9 cellular contexts compared by ENCODE assay signal in genomic region chr20:63893999-63894357, GRCh38. TPM values are rescaled to one million over a fixed set of nuclear protein-coding genes. Genes with fewer than 3 reads are reported as not detected.
DNase-seq lines count a peak whose midpoint lies in the region; ATAC-seq, FAIRE-seq and TF ChIP-seq lines count a peak whose summit lies in the region.
"Had no signal": no experiment of that assay in that cellular context is flagged by ENCODE, and none has a peak within 500 bp of the region (broad histone marks: within the 10 kb centered on the region; RNA-seq: fewer than 3 reads in every experiment).

No MANE protein-coding gene starts in this region.

- no peak overlapping the region for H3K4me3 ChIP-seq in CD8-positive, alpha-beta memory T cell (ENCODE audit: low read length)
- H3K4me3 ChIP-seq in endothelial cell of umbilical vein (replicated peaks in 1 of 3; ENCODE audit: insufficient read depth in 1 of 3, low read depth in 1 of 3, low read length in 3 of 3) (no peak overlapping the region), osteoblast (ENCODE audit: insufficient read depth, low read length) (peak overlapping the region; percentile 81)

- H3K79me2 ChIP-seq in endothelial cell of umbilical vein (ENCODE audit: control insufficient read depth, insufficient read depth, low read length): peaks cover 37% of the 10 kb centered on the region
- peaks cover 43% of the 10 kb centered on the region for H3K79me2 ChIP-seq in osteoblast (ENCODE audit: insufficient read depth, low read length)

- H4K20me1 ChIP-seq in endothelial cell of umbilical vein (replicated peaks; ENCODE audit: control insufficient read depth, extremely low read depth, insufficient read depth, low read length) (peaks cover 10% of the 10 kb centered on the region), osteoblast (ENCODE audit: insufficient read depth, low read length) (peaks cover 50% of the 10 kb centered on the region)

- intact Hi-C loops in endothelial cell of umbilical vein (cut with micrococcal nuclease): loop anchor here (1.0 to 10.0 kb wide), 3 partner anchors 21 to 161 kb away; partner anchors contain the start of gene TPD52L2

- H3K36me3 ChIP-seq in CD8-positive, alpha-beta memory T cell (ENCODE audit: insufficient read depth, low read length): peaks cover 10% of the 10 kb centered on the region
- H3K36me3 ChIP-seq in endothelial cell of umbilical vein (ENCODE audit: control insufficient read depth in 2 of 2, extremely low read depth in 1 of 2, insufficient read depth in 2 of 2, low read length in 2 of 2) (peaks cover 15 to 32% of the 10 kb centered on the region in 2 experiments), osteoblast (ENCODE audit: insufficient read depth, low read length) (peaks cover 44% of the 10 kb centered on the region)

- no peaks in the 10 kb centered on the region for H3K9me1 ChIP-seq in endothelial cell of umbilical vein (replicated peaks; ENCODE audit: control insufficient read depth, extremely low read depth, insufficient read depth, low read length)

- no TSS peak for BruUV-seq in endothelial cell of umbilical vein (replicated peaks; lab: Mats Ljungman, UMichigan)

- dilution Hi-C loops in endothelial cell of umbilical vein (cut with MboI; ENCODE audit: extremely low pct_ligation_motif_present, low sequenced_read_pairs): no loop called here

- no peak for DNase-seq in CD8-positive, alpha-beta memory T cell
- peak; percentile 13 for DNase-seq in RPMI7951 (ENCODE audit: low read depth)
- DNase-seq in endothelial cell of umbilical vein (ENCODE audit: low read depth, low spot score): peak; percentile 9
- DNase-seq in osteoblast (ENCODE audit: insufficient read length, low spot score, missing footprints): no peak
- no peak for DNase-seq in NAMALWA (ENCODE audit: low spot score)
- no peak for DNase-seq in superior temporal gyrus (ENCODE audit: extremely low spot score)

- H3K9ac ChIP-seq in endothelial cell of umbilical vein (replicated peaks; ENCODE audit: extremely low read depth, insufficient read depth, low read length): no peak overlapping the region

- H3K27me3 Mint-ChIP-seq in CD8-positive, alpha-beta memory T cell: no peaks in the 10 kb centered on the region

- H3K4me1 ChIP-seq in CD8-positive, alpha-beta memory T cell (ENCODE audit: insufficient read depth, low read length): peaks cover 35% of the 10 kb centered on the region
- H3K4me1 ChIP-seq in endothelial cell of umbilical vein (ENCODE audit: control insufficient read depth, extremely low read depth, insufficient read depth, low read length) (peaks cover 14% of the 10 kb centered on the region), osteoblast (ENCODE audit: insufficient read depth, low read length) (peaks cover 21% of the 10 kb centered on the region)

- no peak for TF ChIP-seq POLR2A in endothelial cell of umbilical vein (IDR thresholded peaks at IDR 0.05; ENCODE audit: low read depth, low read length)

- H2AFZ ChIP-seq in endothelial cell of umbilical vein (ENCODE audit: low read depth, low read length) (peak overlapping the region; percentile 67), osteoblast (ENCODE audit: low read length) (no peak overlapping the region)

- no peaks in the 10 kb centered on the region for H3K9me3 Mint-ChIP-seq in CD8-positive, alpha-beta memory T cell

- H3K4me2 ChIP-seq in endothelial cell of umbilical vein (ENCODE audit: insufficient read depth, low read length) (no peak overlapping the region), osteoblast (ENCODE audit: insufficient read depth, low read length) (peak overlapping the region; percentile 93)

- POLR2A ChIA-PET in CD8-positive, alpha-beta memory T cell (lab: Charles Lee): interaction anchor here (0.9 kb wide), 2 partner anchors 18 to 38 kb away, joined by 3 read pairs; no protein-coding TSS in a partner anchor
- POLR2A ChIA-PET in endothelial cell of umbilical vein (lab: Charles Lee): no interaction called here

- H3K27ac ChIP-seq in CD8-positive, alpha-beta memory T cell (ENCODE audit: low read depth, low read length): no peak overlapping the region
- H3K27ac ChIP-seq in endothelial cell of umbilical vein (ENCODE audit: insufficient read depth, low read depth, low read length) (no peak overlapping the region), osteoblast (ENCODE audit: low read depth, low read length) (no peak overlapping the region)

- H3K4me1 Mint-ChIP-seq in CD8-positive, alpha-beta memory T cell: peaks cover 30 to 42% (median 39%) of the 10 kb centered on the region in 3 donors

- H3K9me3 ChIP-seq in CD8-positive, alpha-beta memory T cell (ENCODE audit: low read length): no peaks in the 10 kb centered on the region
- H3K9me3 ChIP-seq in endothelial cell of umbilical vein (replicated peaks; ENCODE audit: control insufficient read depth, insufficient read depth, low read length): no peaks in the 10 kb centered on the region
- no peaks in the 10 kb centered on the region for H3K9me3 ChIP-seq in osteoblast (ENCODE audit: low read depth, low read length)

- FAIRE-seq in endothelial cell of umbilical vein (lab: Jason Lieb, UNC): peak; percentile 52
- FAIRE-seq: GM18507 had no signal

- peak overlapping the region in 7 of 8 donors; percentile 27 to 90 (median 62) for H3K27ac Mint-ChIP-seq in CD8-positive, alpha-beta memory T cell

- no peak for ATAC-seq in GM18907 (IDR thresholded peaks at IDR 0.05; ENCODE audit: unreplicated experiment)
- no peak for ATAC-seq in HG03469 (IDR thresholded peaks at IDR 0.05; ENCODE audit: unreplicated experiment)

- TF ChIP-seq CTCF in endothelial cell of umbilical vein (IDR thresholded peaks at IDR 0.05; ENCODE audit: extremely low read depth in 1 of 2, insufficient read depth in 1 of 2, low read depth in 1 of 2, low read length in 2 of 2) (no peak), osteoblast (IDR thresholded peaks at IDR 0.05; ENCODE audit: extremely low read depth, low read depth, low read length) (no peak)

- H3K27me3 ChIP-seq in CD8-positive, alpha-beta memory T cell (ENCODE audit: insufficient read depth, low read length, poor library complexity, severe bottlenecking): no peaks in the 10 kb centered on the region
- H3K27me3 ChIP-seq in endothelial cell of umbilical vein (ENCODE audit: control insufficient read depth in 2 of 2, insufficient read depth in 2 of 2, low read length in 2 of 2) (no peaks in the 10 kb centered on the region), osteoblast (ENCODE audit: insufficient read depth, low read length) (no peaks in the 10 kb centered on the region)

- peak overlapping the region; percentile 75 to 88 (median 84) for H3K4me3 Mint-ChIP-seq in CD8-positive, alpha-beta memory T cell

- CTCF ChIA-PET in CD8-positive, alpha-beta memory T cell (lab: Charles Lee): interaction anchor here (0.9 to 3.1 kb wide), 2 partner anchors 28 to 80 kb away, joined by 3 to 9 read pairs; partner anchors contain the start of gene TPD52L2
- CTCF ChIA-PET in endothelial cell of umbilical vein (lab: Charles Lee): interaction anchor here (0.8 to 1.8 kb wide), 5 partner anchors 20 to 356 kb away, joined by 3 to 11 read pairs (median 5); partner anchors contain the start of gene LKAAEAR1

- H3K36me3 Mint-ChIP-seq in CD8-positive, alpha-beta memory T cell: peaks cover 0 to 49% (median 3%) of the 10 kb centered on the region in 3 donors

TF ChIP-seq in endothelial cell of umbilical vein, 7 proteins besides CTCF, POLR2A, EP300 and RAD21 (continues in another document):
- TF ChIP-seq JUN (IDR thresholded peaks at IDR 0.05; ENCODE audit: borderline replicate concordance, insufficient read depth, insufficient read length, low read depth) (no peak), GATA2 (IDR thresholded peaks at IDR 0.05; ENCODE audit: insufficient read depth, insufficient read length, low read depth, low read length) (no peak), EZH2 (IDR thresholded peaks at IDR 0.05; ENCODE audit: borderline replicate concordance, low read depth, low read length, severe bottlenecking) (no peak)

RNA-seq across cellular contexts. Expression of gene DNAJC5, which starts 0.9 kb away (rescaled TPM):
- total RNA-seq in CD8-positive, alpha-beta memory T cell: 10 to 100 TPM; 38.9 to 40.9 TPM
- polyA plus RNA-seq in CD8-positive, alpha-beta memory T cell: 8.3 TPM
- 29.3 and 37.1 TPM in 2 replicates for total RNA-seq in RPMI7951 (2014; rRNA removed; shearing (Covaris generic))
- total RNA-seq in endothelial cell of umbilical vein (58.7 and 60.3 TPM in 2 replicates), osteoblast (41.5 and 53.9 TPM in 2 replicates)
- polyA plus RNA-seq in endothelial cell of umbilical vein: 40.1 and 44.7 TPM in 2 replicates
- 33.6 and 38.3 TPM in 2 replicates for polyA plus RNA-seq in endothelial cell of umbilical vein (2011; cell fraction: cytosol; rRNA removed)
- polyA plus RNA-seq in endothelial cell of umbilical vein (2011; cell fraction: nucleus; rRNA removed): 37.7 and 41.4 TPM in 2 replicates
- 52.7 and 55.3 TPM in 2 replicates for polyA plus RNA-seq in endothelial cell of umbilical vein (2012)
- polyA minus RNA-seq in endothelial cell of umbilical vein: 66.9 and 75.0 TPM in 2 replicates
- 27.5 TPM for polyA minus RNA-seq in endothelial cell of umbilical vein (2011; cell fraction: cytosol; rRNA and poly(A)+ RNA removed)
- 22.1 and 24.6 TPM in 2 replicates for polyA minus RNA-seq in endothelial cell of umbilical vein (2011; cell fraction: nucleus; rRNA and poly(A)+ RNA removed)

RNA-seq across cellular contexts. Expression of gene TPD52L2, which starts 28.9 kb away (rescaled TPM):
- total RNA-seq in CD8-positive, alpha-beta memory T cell: 10 to 100 TPM; 60.0 to 64.4 TPM
- 72.1 TPM for polyA plus RNA-seq in CD8-positive, alpha-beta memory T cell
- total RNA-seq in RPMI7951 (2014; rRNA removed; shearing (Covaris generic)): 137 and 140 TPM in 2 replicates
- total RNA-seq in endothelial cell of umbilical vein (114 and 123 TPM in 2 replicates), osteoblast (99.6 and 115 TPM in 2 replicates)
- polyA plus RNA-seq in endothelial cell of umbilical vein: 142 and 151 TPM in 2 replicates
- 153 and 166 TPM in 2 replicates for polyA plus RNA-seq in endothelial cell of umbilical vein (2011; cell fraction: cytosol; rRNA removed)
- 111 and 114 TPM in 2 replicates for polyA plus RNA-seq in endothelial cell of umbilical vein (2011; cell fraction: nucleus; rRNA removed)
- polyA plus RNA-seq in endothelial cell of umbilical vein (2012): 140 and 153 TPM in 2 replicates
- 102 and 111 TPM in 2 replicates for polyA minus RNA-seq in endothelial cell of umbilical vein
- 112 TPM for polyA minus RNA-seq in endothelial cell of umbilical vein (2011; cell fraction: cytosol; rRNA and poly(A)+ RNA removed)
- polyA minus RNA-seq in endothelial cell of umbilical vein (2011; cell fraction: nucleus; rRNA and poly(A)+ RNA removed): 33.5 and 36.6 TPM in 2 replicates

RNA-seq across cellular contexts. Expression of gene ABHD16B, which starts 32.7 kb away (rescaled TPM):
- not detected for total RNA-seq in CD8-positive, alpha-beta memory T cell
- not detected for polyA plus RNA-seq in CD8-positive, alpha-beta memory T cell
- total RNA-seq in RPMI7951 (2014; rRNA removed; shearing (Covaris generic)): not detected in 2 replicates
- total RNA-seq in endothelial cell of umbilical vein: not detected in 2 replicates
- polyA plus RNA-seq in endothelial cell of umbilical vein: not detected in 2 replicates
- not detected in 2 replicates for polyA plus RNA-seq in endothelial cell of umbilical vein (2011; cell fraction: cytosol; rRNA removed)
- polyA plus RNA-seq in endothelial cell of umbilical vein (2011; cell fraction: nucleus; rRNA removed): not detected in 2 replicates
- polyA plus RNA-seq in endothelial cell of umbilical vein (2012): not detected in 2 replicates
- polyA minus RNA-seq in endothelial cell of umbilical vein: not detected in 2 replicates
- polyA minus RNA-seq in endothelial cell of umbilical vein (2011; cell fraction: cytosol; rRNA and poly(A)+ RNA removed): not detected
- polyA minus RNA-seq in endothelial cell of umbilical vein (2011; cell fraction: nucleus; rRNA and poly(A)+ RNA removed): not detected in 2 replicates
- total RNA-seq in osteoblast: not detected in 2 replicates

Comparison
In these comparisons a context has a peak if more than half of its experiments do, and no peak if none do; other contexts are left out.
1. DNase-seq: peak in RPMI7951 (single experiment) and endothelial cell of umbilical vein (single experiment); none in CD8-positive, alpha-beta memory T cell (0 of 5), osteoblast (single experiment), NAMALWA (single experiment) and superior temporal gyrus (single experiment).